ENCODE assay signal across 9 cellular contexts in the genomic region with DNA sequence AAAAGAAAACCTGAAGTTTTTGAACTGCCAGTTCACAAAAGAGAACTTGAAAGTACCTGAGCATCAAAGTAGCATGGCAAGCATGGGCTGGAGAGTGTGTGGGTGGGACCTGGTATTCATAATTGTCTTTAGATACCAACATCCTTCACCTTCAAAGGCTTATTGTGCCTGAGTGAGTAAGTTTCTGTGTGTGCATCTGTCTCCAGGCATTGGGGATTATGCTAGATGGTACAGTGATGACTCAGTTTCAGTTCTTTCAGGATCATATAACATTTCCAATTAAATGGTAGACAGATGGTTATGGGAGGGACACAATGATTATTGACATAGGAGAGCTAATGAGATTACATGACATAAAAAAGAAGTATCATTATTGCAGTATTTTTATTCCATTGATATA.
DNase-seq lines count a peak whose midpoint lies in the region; TF ChIP-seq lines count a peak whose summit lies in the region.
"Had no signal": no experiment of that assay in that cellular context is flagged by ENCODE, and none has a peak within 500 bp of the region (broad histone marks: within the 10 kb centered on the region; RNA-seq: fewer than 3 reads in every experiment).

No MANE protein-coding gene starts in this region.

- no peak for TF ChIP-seq CTCF in fibroblast of mammary gland (conservative IDR thresholded peaks at IDR 0.05; ENCODE audit: control insufficient read depth, insufficient read depth, low read depth, low read length)

- peak; percentile 85 for DNase-seq in activated CD4-positive, alpha-beta memory T cell treated with anti-CD3 and anti-CD28 coated beads for 36 hours
- DNase-seq in activated CD4-positive, alpha-beta memory T cell treated with anti-CD3 and anti-CD28 coated beads, Interleukin-2, amount 10 ng/mL, durations not matched to agents 7 days and 5 days, result no peak
- DNase-seq in RPMI7951 (ENCODE audit: low read depth) (peak; percentile 61), fibroblast of mammary gland (ENCODE audit: low read depth) (peak; percentile 68), hypothalamus (lab: John Stamatoyannopoulos, UW) (no peak), HT-29 (ENCODE audit: low spot score) (no peak), H4 (ENCODE audit: low spot score) (no peak)
- DNase-seq in stimulated activated naive CD4-positive, alpha-beta T cell treated with Interleukin-2 at 50 U/mL for 16 hours (lab: John Stamatoyannopoulos, UW), result peak; percentile 65

- intact Hi-C loops in activated CD4-positive, alpha-beta memory T cell treated with anti-CD3 and anti-CD28 coated beads for 36 hours (cut with micrococcal nuclease), result loop anchor here (1.0 to 2.0 kb wide), 4 partner anchors 25 to 347 kb away; no protein-coding TSS in a partner anchor

- CTCF ChIA-PET in activated CD4-positive, alpha-beta memory T cell treated with anti-CD3 and anti-CD28 coated beads for 36 hours (lab: Charles Lee), result interaction anchor here (0.8 to 1.9 kb wide), 4 partner anchors 24 to 352 kb away, joined by 3 to 5 read pairs (median 4); no protein-coding TSS in a partner anchor
- CTCF ChIA-PET in activated CD4-positive, alpha-beta memory T cell treated with anti-CD3 and anti-CD28 coated beads, Interleukin-2, amount 10 ng/mL, durations not matched to agents 7 days and 5 days (lab: Charles Lee), result interaction anchor here (1.3 kb wide), 1 partner anchor 12 kb away, joined by 4 read pairs; no protein-coding TSS in a partner anchor

- H3K4me3 Mint-ChIP-seq in activated CD4-positive, alpha-beta memory T cell treated with anti-CD3 and anti-CD28 coated beads for 36 hours, result no peak overlapping the region
- H3K4me3 Mint-ChIP-seq in activated CD4-positive, alpha-beta memory T cell treated with anti-CD3 and anti-CD28 coated beads, Interleukin-2, amount 10 ng/mL, durations not matched to agents 7 days and 5 days, result no peak overlapping the region

- H3K4me1 Mint-ChIP-seq in activated CD4-positive, alpha-beta memory T cell treated with anti-CD3 and anti-CD28 coated beads for 36 hours (ENCODE audit: low read depth), result peaks cover 29% of the 10 kb centered on the region
- peaks cover 4% of the 10 kb centered on the region for H3K4me1 Mint-ChIP-seq in activated CD4-positive, alpha-beta memory T cell treated with anti-CD3 and anti-CD28 coated beads, Interleukin-2, amount 10 ng/mL, durations not matched to agents 7 days and 5 days

- POLR2A ChIA-PET in activated CD4-positive, alpha-beta memory T cell treated with anti-CD3 and anti-CD28 coated beads for 36 hours (lab: Charles Lee), result no interaction called here
- POLR2A ChIA-PET in activated CD4-positive, alpha-beta memory T cell treated with anti-CD3 and anti-CD28 coated beads, Interleukin-2, amount 10 ng/mL, durations not matched to agents 7 days and 5 days (lab: Charles Lee), result no interaction called here

- no peaks in the 10 kb centered on the region for H3K27me3 Mint-ChIP-seq in activated CD4-positive, alpha-beta memory T cell treated with anti-CD3 and anti-CD28 coated beads for 36 hours
- no peaks in the 10 kb centered on the region for H3K27me3 Mint-ChIP-seq in activated CD4-positive, alpha-beta memory T cell treated with anti-CD3 and anti-CD28 coated beads, Interleukin-2, amount 10 ng/mL, durations not matched to agents 7 days and 5 days

- H3K4me3 ChIP-seq in fibroblast of mammary gland (ENCODE audit: control insufficient read depth, low read depth, low read length), result no peak overlapping the region
- H3K4me3 ChIP-seq: BLaER1 treated with 17β-estradiol and CSF1 and Interleukin-3, amounts not matched to agents 10 nM and 100 nM had no signal

- peaks cover 15% of the 10 kb centered on the region for H3K36me3 Mint-ChIP-seq in activated CD4-positive, alpha-beta memory T cell treated with anti-CD3 and anti-CD28 coated beads for 36 hours
- peaks cover 19% of the 10 kb centered on the region for H3K36me3 Mint-ChIP-seq in activated CD4-positive, alpha-beta memory T cell treated with anti-CD3 and anti-CD28 coated beads, Interleukin-2, amount 10 ng/mL, durations not matched to agents 7 days and 5 days (ENCODE audit: low read depth)

- no peaks in the 10 kb centered on the region for H3K9me3 Mint-ChIP-seq in activated CD4-positive, alpha-beta memory T cell treated with anti-CD3 and anti-CD28 coated beads for 36 hours
- no peaks in the 10 kb centered on the region for H3K9me3 Mint-ChIP-seq in activated CD4-positive, alpha-beta memory T cell treated with anti-CD3 and anti-CD28 coated beads, Interleukin-2, amount 10 ng/mL, durations not matched to agents 7 days and 5 days

- peak overlapping the region; percentile 30 for H3K27ac Mint-ChIP-seq in activated CD4-positive, alpha-beta memory T cell treated with anti-CD3 and anti-CD28 coated beads for 36 hours
- no peak overlapping the region for H3K27ac Mint-ChIP-seq in activated CD4-positive, alpha-beta memory T cell treated with anti-CD3 and anti-CD28 coated beads, Interleukin-2, amount 10 ng/mL, durations not matched to agents 7 days and 5 days

Comparison
In these comparisons a context has a peak if more than half of its experiments do, and no peak if none do; other contexts are left out.
1. DNase-seq: peak in activated CD4-positive, alpha-beta memory T cell treated with anti-CD3 and anti-CD28 coated beads for 36 hours (single experiment), RPMI7951 (single experiment), fibroblast of mammary gland (single experiment) and stimulated activated naive CD4-positive, alpha-beta T cell treated with Interleukin-2 at 50 U/mL for 16 hours (single experiment); none in activated CD4-positive, alpha-beta memory T cell treated with anti-CD3 and anti-CD28 coated beads, Interleukin-2, amount 10 ng/mL, durations not matched to agents 7 days and 5 days (single experiment), hypothalamus (0 of 51), HT-29 (single experiment) and H4 (single experiment).